1 cellular context compared by ENCODE assay signal in genomic region chr1:15491010-15491409, GRCh38.
TF ChIP-seq lines count a peak whose summit lies in the region.

No MANE protein-coding gene starts in this region.

TF ChIP-seq in GM12878, 131 proteins besides CTCF, POLR2A, EP300 and RAD21:
- 0 out of 2 replicates have a peak, but pooled peaks have one; percentile 7 for TF ChIP-seq RUNX3 (IDR thresholded peaks at IDR 0.05; ENCODE audit: low read length)
